ENCODE assay signal across 15 cellular contexts in genomic region chr1:156485984-156486383, GRCh38. TPM values are rescaled to one million over a fixed set of nuclear protein-coding genes. Genes with fewer than 3 reads are reported as not detected.
A peak's percentile ranks its signal among the peaks of the same experiment; 100 is the strongest.
DNase-seq lines count a peak whose midpoint lies in the region; ATAC-seq and TF ChIP-seq lines count a peak whose summit lies in the region.
"Had no signal": no experiment of that assay in that cellular context is flagged by ENCODE, and none has a peak within 500 bp of the region (broad histone marks: within the 10 kb centered on the region; RNA-seq: fewer than 3 reads in every experiment).

No MANE protein-coding gene starts in this region.

- H3K36me3 Mint-ChIP-seq in CD14-positive monocyte = peaks cover 45 to 52% of the 10 kb centered on the region in 2 donors
- no peaks in the 10 kb centered on the region for H3K36me3 Mint-ChIP-seq in IgD-negative memory B cell

- no peak for TF ChIP-seq EP300 in neural cell (conservative IDR thresholded peaks at IDR 0.05; ENCODE audit: poor library complexity, severe bottlenecking)

- H4K20me1 ChIP-seq in neural cell (ENCODE audit: insufficient read depth) = no peaks in the 10 kb centered on the region

- no peaks in the 10 kb centered on the region for H3K36me3 ChIP-seq in neural cell (ENCODE audit: insufficient read depth, low read length)
- H3K36me3 ChIP-seq in SJCRH30 = peaks cover 4% of the 10 kb centered on the region; the same call in 1 of the 2 replicates

- H3K27ac Mint-ChIP-seq in CD14-positive monocyte = peak overlapping the region in 5 of 7 donors; percentile 37 to 78 (median 50)
- peak overlapping the region in 2 of 3 donors; percentile 95 to 97 for H3K27ac Mint-ChIP-seq in IgD-negative memory B cell
- H3K27ac Mint-ChIP-seq: activated T-helper 2 cell treated with anti-CD3 and anti-CD28 coated beads, Interferon-gamma antibody, Interleukin-2, Interleukin-4, amounts not matched to agents 10 μg/mL and 5 μg/mL and 100 μg/mL, durations not matched to agents 14 hours and 24 hours and 36 hours had no signal

- H3K4me3 Mint-ChIP-seq in CD14-positive monocyte = no peak overlapping the region
- no peak overlapping the region for H3K4me3 Mint-ChIP-seq in IgD-negative memory B cell

- H3K27me3 ChIP-seq in dorsolateral prefrontal cortex (no peaks in the 10 kb centered on the region), neural cell (ENCODE audit: insufficient read depth, low read depth, low read length) (no peaks in the 10 kb centered on the region), SJCRH30 (no peaks in the 10 kb centered on the region)
- H3K27me3 ChIP-seq: adrenal gland, right lobe of liver, tibial nerve had no signal

- no peak for ATAC-seq in GM18870 (IDR thresholded peaks at IDR 0.05; ENCODE audit: unreplicated experiment)
- ATAC-seq: PC-3; right lobe of liver; stimulated activated naive B cell treated with anti-CD40 and anti-IgM and Interleukin-4, amounts not matched to agents 10 μg/mL and 1 μg/mL and 100 μg/mL, for 72 hours had no signal

- no peak for TF ChIP-seq RAD21 in neural cell (conservative IDR thresholded peaks at IDR 0.05)

- peak overlapping the region in 53 of 59 donors; percentile 5 to 100 (median 98) for H3K27ac ChIP-seq in dorsolateral prefrontal cortex
- H3K27ac ChIP-seq in neural cell (ENCODE audit: low read length) = peak overlapping the region; percentile 94
- no peak overlapping the region for H3K27ac ChIP-seq in SJCRH30
- H3K27ac ChIP-seq: right lobe of liver had no signal

- H3K27me3 Mint-ChIP-seq in CD14-positive monocyte (ENCODE audit: low read depth in 3 of 3) (peaks cover 0 to 3% (median 0%) of the 10 kb centered on the region in 3 donors), IgD-negative memory B cell (no peaks in the 10 kb centered on the region)
- H3K27me3 Mint-ChIP-seq: stimulated activated naive B cell treated with anti-CD40 and anti-IgM and Interleukin-4, amounts not matched to agents 10 μg/mL and 1 μg/mL and 100 μg/mL, for 72 hours had no signal

- TF ChIP-seq CTCF in CD14-positive monocyte (IDR thresholded peaks at IDR 0.05) (no peak), dorsolateral prefrontal cortex (IDR thresholded peaks at IDR 0.05 in 54 of 56, conservative IDR thresholded peaks at IDR 0.05 in 2 of 56; ENCODE audit: low read depth in 1 of 56, partially characterized antibody in 56 of 56) (no peak), neural cell (IDR thresholded peaks at IDR 0.05; ENCODE audit: poor library complexity, severe bottlenecking) (no peak)

- peaks cover 8% of the 10 kb centered on the region for H3F3A ChIP-seq in neural cell (ENCODE audit: insufficient read depth, low read length, poor library complexity, severe bottlenecking)

- H3K9me3 Mint-ChIP-seq in CD14-positive monocyte = peaks cover 0 to 1% (median 0%) of the 10 kb centered on the region in 7 donors
- H3K9me3 Mint-ChIP-seq in IgD-negative memory B cell = no peaks in the 10 kb centered on the region
- H3K9me3 Mint-ChIP-seq: activated T-helper 2 cell treated with anti-CD3 and anti-CD28 coated beads, Interferon-gamma antibody, Interleukin-2, Interleukin-4, amounts not matched to agents 10 μg/mL and 5 μg/mL and 100 μg/mL, durations not matched to agents 14 hours and 24 hours and 36 hours; stimulated activated naive B cell treated with anti-CD40 and anti-IgM and Interleukin-4, amounts not matched to agents 10 μg/mL and 1 μg/mL and 100 μg/mL, for 72 hours had no signal

- intact Hi-C loops in CD14-positive monocyte (cut with micrococcal nuclease) = loop anchor here in 1 of 2 donors (5.0 kb wide), 1 partner anchor 41 kb away; no protein-coding TSS in a partner anchor
- intact Hi-C loops in dorsolateral prefrontal cortex (cut with DNase I) = no loop called here

- H3K4me1 ChIP-seq in SJCRH30 = peaks cover 25% of the 10 kb centered on the region

- no peaks in the 10 kb centered on the region for H3K9me2 ChIP-seq in neural cell (ENCODE audit: insufficient read depth, low read length)

- H3K9ac ChIP-seq in neural cell (ENCODE audit: low read length) = peak overlapping the region; percentile 72

- peak overlapping the region; percentile 81 for H3K4me2 ChIP-seq in neural cell (ENCODE audit: low read length)

- H3K4me3 ChIP-seq in dorsolateral prefrontal cortex (peak overlapping the region in 1 of 59 donors; percentile 1), neural cell (ENCODE audit: low read length) (peak overlapping the region; percentile 57), SJCRH30 (no peak overlapping the region)
- H3K4me3 ChIP-seq: adrenal gland, right lobe of liver, tibial nerve had no signal

- no peaks in the 10 kb centered on the region for H3K9me3 ChIP-seq in neural cell (ENCODE audit: low read length)
- no peaks in the 10 kb centered on the region for H3K9me3 ChIP-seq in SJCRH30 (replicated peaks)
- H3K9me3 ChIP-seq: adrenal gland, right lobe of liver, tibial nerve had no signal

- peaks cover 97% of the 10 kb centered on the region for H3K4me1 Mint-ChIP-seq in CD14-positive monocyte
- H3K4me1 Mint-ChIP-seq in IgD-negative memory B cell = peaks cover 50 to 71% (median 58%) of the 10 kb centered on the region in 3 donors

- DNase-seq in CD14-positive monocyte (ENCODE audit: low spot score) = no peak
- no peak for DNase-seq in dorsolateral prefrontal cortex
- no peak for DNase-seq in DMS53 treated with DMSO at 0.1 percent for 48 hours (lab: John Stamatoyannopoulos, UW; ENCODE audit: unreplicated experiment)
- no peak for DNase-seq in SJCRH30
- DNase-seq: adrenal gland; DMS 273 treated with DMSO at 0.1 percent for 48 hours; PC-3; right lobe of liver; stimulated activated naive B cell treated with anti-CD40 and anti-IgM and Interleukin-4, amounts not matched to agents 10 μg/mL and 1 μg/mL and 100 μg/mL, for 72 hours; T-helper 2 cell had no signal

- H2AFZ ChIP-seq in neural cell (ENCODE audit: low read depth, low read length) = no peak overlapping the region

- H3K79me2 ChIP-seq in neural cell (replicated peaks; ENCODE audit: insufficient read depth, low read length) = peaks cover 50% of the 10 kb centered on the region

TF ChIP-seq in neural cell, 6 proteins besides CTCF, POLR2A, EP300 and RAD21:
- TF ChIP-seq MXI1 (conservative IDR thresholded peaks at IDR 0.05; ENCODE audit: poor library complexity, severe bottlenecking) = no peak
- no peak for TF ChIP-seq REST (IDR thresholded peaks at IDR 0.05; ENCODE audit: borderline replicate concordance)
- TF ChIP-seq EZH2 (IDR thresholded peaks at IDR 0.05; ENCODE audit: borderline replicate concordance, insufficient read depth, low read length, poor library complexity, severe bottlenecking) = no peak
- TF ChIP-seq SMC3 (conservative IDR thresholded peaks at IDR 0.05; ENCODE audit: poor library complexity) = no peak
- TF ChIP-seq POLR2AphosphoS5 (IDR thresholded peaks at IDR 0.05) = no peak
- TF ChIP-seq TAF1 (IDR thresholded peaks at IDR 0.05; ENCODE audit: low read depth) = no peak
TF ChIP-seq in neural cell: peak in this region for 0.

RNA-seq across cellular contexts. Expression of gene MEF2D, which starts 14.6 kb away (rescaled TPM):
- 1 to 10 TPM; 4.5 to 8.0 TPM for polyA plus RNA-seq in CD14-positive monocyte
- 16.2 TPM for polyA plus RNA-seq in IgD-negative memory B cell
- total RNA-seq in dorsolateral prefrontal cortex = 100 to 1,000 TPM in 40 of 120 experiments, 10 to 100 TPM in 80; 63.8 to 123 (median 93.8) TPM
- 4.7 and 5.2 TPM in 2 replicates for polyA plus RNA-seq in neural cell
- 13.4 and 15.4 TPM in 2 replicates for polyA minus RNA-seq in neural cell
- total RNA-seq in SJCRH30 (2014; rRNA removed; shearing (Covaris generic)) = 10.0 and 13.3 TPM in 2 replicates
